In the genomic region with DNA sequence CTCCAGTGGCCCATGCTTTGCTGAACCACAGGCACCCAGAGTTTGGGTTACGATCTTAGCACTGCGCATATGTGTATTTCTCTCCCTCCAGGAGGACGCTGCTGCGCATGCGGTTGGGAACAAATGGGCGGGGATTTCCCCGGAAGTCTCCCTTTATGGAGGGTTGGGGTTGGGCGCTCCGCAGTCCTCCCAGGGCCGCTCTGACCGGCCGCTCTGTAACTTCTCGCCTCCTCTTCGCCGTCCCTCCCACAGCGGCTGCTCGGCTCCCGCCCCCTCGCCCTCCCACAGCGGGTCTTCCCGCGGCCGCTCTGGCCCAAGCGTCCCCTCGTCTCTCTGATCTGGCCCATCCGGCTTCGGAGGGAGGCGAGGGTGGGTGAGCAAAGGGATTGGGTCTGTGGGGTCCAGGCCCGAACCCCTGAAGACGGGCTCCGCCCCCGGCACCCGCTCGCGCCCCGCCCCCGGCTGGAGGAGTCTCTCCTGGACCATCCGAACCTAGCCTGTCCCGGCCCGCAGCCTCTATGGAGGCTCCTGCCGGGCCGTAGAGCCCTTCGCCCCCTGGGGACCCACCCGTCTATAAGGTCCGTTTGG, we compare ENCODE assay signal across 1 cellular context.
TF ChIP-seq lines count a peak whose summit lies in the region.

A gene with protein sequence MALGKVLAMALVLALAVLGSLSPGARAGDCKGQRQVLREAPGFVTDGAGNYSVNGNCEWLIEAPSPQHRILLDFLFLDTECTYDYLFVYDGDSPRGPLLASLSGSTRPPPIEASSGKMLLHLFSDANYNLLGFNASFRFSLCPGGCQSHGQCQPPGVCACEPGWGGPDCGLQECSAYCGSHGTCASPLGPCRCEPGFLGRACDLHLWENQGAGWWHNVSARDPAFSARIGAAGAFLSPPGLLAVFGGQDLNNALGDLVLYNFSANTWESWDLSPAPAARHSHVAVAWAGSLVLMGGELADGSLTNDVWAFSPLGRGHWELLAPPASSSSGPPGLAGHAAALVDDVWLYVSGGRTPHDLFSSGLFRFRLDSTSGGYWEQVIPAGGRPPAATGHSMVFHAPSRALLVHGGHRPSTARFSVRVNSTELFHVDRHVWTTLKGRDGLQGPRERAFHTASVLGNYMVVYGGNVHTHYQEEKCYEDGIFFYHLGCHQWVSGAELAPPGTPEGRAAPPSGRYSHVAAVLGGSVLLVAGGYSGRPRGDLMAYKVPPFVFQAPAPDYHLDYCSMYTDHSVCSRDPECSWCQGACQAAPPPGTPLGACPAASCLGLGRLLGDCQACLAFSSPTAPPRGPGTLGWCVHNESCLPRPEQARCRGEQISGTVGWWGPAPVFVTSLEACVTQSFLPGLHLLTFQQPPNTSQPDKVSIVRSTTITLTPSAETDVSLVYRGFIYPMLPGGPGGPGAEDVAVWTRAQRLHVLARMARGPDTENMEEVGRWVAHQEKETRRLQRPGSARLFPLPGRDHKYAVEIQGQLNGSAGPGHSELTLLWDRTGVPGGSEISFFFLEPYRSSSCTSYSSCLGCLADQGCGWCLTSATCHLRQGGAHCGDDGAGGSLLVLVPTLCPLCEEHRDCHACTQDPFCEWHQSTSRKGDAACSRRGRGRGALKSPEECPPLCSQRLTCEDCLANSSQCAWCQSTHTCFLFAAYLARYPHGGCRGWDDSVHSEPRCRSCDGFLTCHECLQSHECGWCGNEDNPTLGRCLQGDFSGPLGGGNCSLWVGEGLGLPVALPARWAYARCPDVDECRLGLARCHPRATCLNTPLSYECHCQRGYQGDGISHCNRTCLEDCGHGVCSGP (N-terminal part only) (plus strand): TSS at position 328 of the 588 bp plus-strand sequence. CDS start 609 bp downstream, outside the sequence.

TF ChIP-seq in H1, 55 proteins besides CTCF, POLR2A, EP300 and RAD21 (continued from another document):
- TF ChIP-seq POLR2AphosphoS5 (IDR thresholded peaks at IDR 0.05; ENCODE audit: low read depth, low read length) (peak; percentile 62), CREB1 (IDR thresholded peaks at IDR 0.05) (0 out of 2 replicates have a peak, but pooled peaks have one; percentile 7), PHF8 (conservative IDR thresholded peaks at IDR 0.05; ENCODE audit: low read depth, low read length) (peak; percentile 79), YY1 (IDR thresholded peaks at IDR 0.05; ENCODE audit: low read depth, low read length) (no peak), KDM1A (IDR thresholded peaks at IDR 0.05; ENCODE audit: borderline replicate concordance, low read length) (no peak), TBP (IDR thresholded peaks at IDR 0.05; ENCODE audit: low read depth, low read length) (peak; percentile 69), RBBP5 (IDR thresholded peaks at IDR 0.05; ENCODE audit: borderline replicate concordance, low read depth, low read length) (no peak), ASH2L (IDR thresholded peaks at IDR 0.05; ENCODE audit: low read length) (peak; percentile 18), NRF1 (IDR thresholded peaks at IDR 0.05; ENCODE audit: low read depth, low read length) (peak; percentile 97), GTF2F1 (IDR thresholded peaks at IDR 0.05; ENCODE audit: borderline replicate concordance, low read depth, low read length) (0 out of 2 replicates have a peak, but pooled peaks have one; percentile 23), GABPA (IDR thresholded peaks at IDR 0.05; ENCODE audit: borderline replicate concordance, insufficient read depth, low read length) (peak; percentile 64; the same call in 1 of the 2 replicates), SUZ12 (IDR thresholded peaks at IDR 0.05; ENCODE audit: low read length) (no peak), RNF2 (IDR thresholded peaks at IDR 0.05; ENCODE audit: borderline replicate concordance, low read depth, low read length, missing control alignments, poor library complexity, severe bottlenecking) (no peak), CBX5 (IDR thresholded peaks at IDR 0.05; ENCODE audit: low read depth, low read length) (no peak), TAF7 (optimal IDR thresholded peaks at IDR 0.05; ENCODE audit: borderline replicate concordance, low read depth, low read length) (peak; percentile 25), TAF1 (IDR thresholded peaks at IDR 0.05; ENCODE audit: low read depth, low read length) (peak; percentile 73), SP2 (IDR thresholded peaks at IDR 0.05; ENCODE audit: low read length) (peak; percentile 93), HDAC6 (IDR thresholded peaks at IDR 0.05; ENCODE audit: low read depth, low read length) (no peak), EGR1 (IDR thresholded peaks at IDR 0.05; ENCODE audit: borderline replicate concordance, low read depth, low read length) (peak; percentile 96), TEAD4 (IDR thresholded peaks at IDR 0.05; ENCODE audit: low read depth, low read length) (no peak), JUND (IDR thresholded peaks at IDR 0.05; ENCODE audit: low read length) (peak; percentile 5; the same call in 1 of the 2 replicates)
- TF ChIP-seq, protein P1, sequence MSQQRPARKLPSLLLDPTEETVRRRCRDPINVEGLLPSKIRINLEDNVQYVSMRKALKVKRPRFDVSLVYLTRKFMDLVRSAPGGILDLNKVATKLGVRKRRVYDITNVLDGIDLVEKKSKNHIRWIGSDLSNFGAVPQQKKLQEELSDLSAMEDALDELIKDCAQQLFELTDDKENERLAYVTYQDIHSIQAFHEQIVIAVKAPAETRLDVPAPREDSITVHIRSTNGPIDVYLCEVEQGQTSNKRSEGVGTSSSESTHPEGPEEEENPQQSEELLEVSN (IDR thresholded peaks at IDR 0.05): 0 out of 2 replicates have a peak, but pooled peaks have one; percentile 39
- TF ChIP-seq, protein P2, sequence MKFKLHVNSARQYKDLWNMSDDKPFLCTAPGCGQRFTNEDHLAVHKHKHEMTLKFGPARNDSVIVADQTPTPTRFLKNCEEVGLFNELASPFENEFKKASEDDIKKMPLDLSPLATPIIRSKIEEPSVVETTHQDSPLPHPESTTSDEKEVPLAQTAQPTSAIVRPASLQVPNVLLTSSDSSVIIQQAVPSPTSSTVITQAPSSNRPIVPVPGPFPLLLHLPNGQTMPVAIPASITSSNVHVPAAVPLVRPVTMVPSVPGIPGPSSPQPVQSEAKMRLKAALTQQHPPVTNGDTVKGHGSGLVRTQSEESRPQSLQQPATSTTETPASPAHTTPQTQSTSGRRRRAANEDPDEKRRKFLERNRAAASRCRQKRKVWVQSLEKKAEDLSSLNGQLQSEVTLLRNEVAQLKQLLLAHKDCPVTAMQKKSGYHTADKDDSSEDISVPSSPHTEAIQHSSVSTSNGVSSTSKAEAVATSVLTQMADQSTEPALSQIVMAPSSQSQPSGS (IDR thresholded peaks at IDR 0.05; ENCODE audit: low read length): no peak
